Comparison of ENCODE assay signal across 22 cellular contexts in the genomic region with DNA sequence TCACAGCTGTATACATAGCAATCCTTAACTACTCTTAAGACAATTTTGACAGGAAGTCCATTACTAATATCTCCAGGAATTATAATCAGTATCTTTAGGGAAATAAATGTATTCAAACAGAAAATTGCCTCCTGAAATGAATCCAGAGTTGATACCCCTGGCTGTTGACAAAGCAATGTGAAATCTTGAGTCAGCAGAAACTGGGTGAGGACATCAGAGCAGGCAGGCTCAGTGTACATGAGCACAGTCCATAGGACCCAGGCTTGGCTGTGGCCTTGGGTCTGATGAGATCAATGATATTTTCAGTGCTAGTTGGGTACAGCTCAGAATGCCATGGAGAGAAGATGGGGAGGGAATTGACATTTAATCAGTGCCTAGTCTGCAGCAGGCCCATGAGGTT.
DNase-seq lines count a peak whose midpoint lies in the region; ATAC-seq, FAIRE-seq and TF ChIP-seq lines count a peak whose summit lies in the region.
"Had no signal": no experiment of that assay in that cellular context is flagged by ENCODE, and none has a peak within 500 bp of the region (broad histone marks: within the 10 kb centered on the region; RNA-seq: fewer than 3 reads in every experiment).

No MANE protein-coding gene starts in this region.

- no peak for TF ChIP-seq POLR2A in HepG2 (IDR thresholded peaks at IDR 0.05; ENCODE audit: insufficient read depth in 1 of 2, low read depth in 2 of 2, low read length in 2 of 2)

- intact Hi-C loops in HepG2 (cut with micrococcal nuclease; ENCODE audit: unreplicated experiment), result no loop called here
- intact Hi-C loops in Caco-2 (cut with micrococcal nuclease; ENCODE audit: unreplicated experiment), result no loop called here

- FAIRE-seq in HepG2 (lab: Jason Lieb, UNC), result no peak
- FAIRE-seq: D721Med, GM12878 had no signal

- no peaks in the 10 kb centered on the region for H3K27me3 ChIP-seq in HepG2 (ENCODE audit: control insufficient read depth in 1 of 2, insufficient read depth in 2 of 2, low read length in 2 of 2)
- H3K27me3 ChIP-seq in Caco-2 (replicated peaks; ENCODE audit: control insufficient read depth, insufficient read depth, low read length), result no peaks in the 10 kb centered on the region
- H3K27me3 ChIP-seq: BLaER1 had no signal

- no peaks in the 10 kb centered on the region for H3K9me3 Mint-ChIP-seq in central memory CD8-positive, alpha-beta T cell
- H3K9me3 Mint-ChIP-seq in endothelial cell (ENCODE audit: unreplicated experiment) (peaks cover 41% of the 10 kb centered on the region), nephron progenitor cell (peaks cover 11% of the 10 kb centered on the region), Caco-2 (ENCODE audit: unreplicated experiment) (no peaks in the 10 kb centered on the region)
- H3K9me3 Mint-ChIP-seq: CD8-positive, alpha-beta T cell had no signal

- H3K9me3 ChIP-seq in HepG2 (ENCODE audit: low read length), result no peaks in the 10 kb centered on the region
- H3K9me3 ChIP-seq in Caco-2, result no peaks in the 10 kb centered on the region

- no peak for ATAC-seq in central memory CD8-positive, alpha-beta T cell (replicated peaks; ENCODE audit: extremely low read depth, poor library complexity, severe bottlenecking)
- ATAC-seq in HepG2, result no peak
- ATAC-seq in HG02870 (IDR thresholded peaks at IDR 0.05; ENCODE audit: unreplicated experiment), result no peak
- ATAC-seq: CD8-positive, alpha-beta T cell; GM12878 had no signal

- no peaks in the 10 kb centered on the region for H3K4me1 ChIP-seq in HepG2 (ENCODE audit: insufficient read depth, low read length)
- no peaks in the 10 kb centered on the region for H3K4me1 ChIP-seq in Caco-2

- CTCF ChIA-PET in HepG2 (lab: Yijun Ruan, JAX; ENCODE audit: low intra/inter-chr PET ratio, low total read pairs), result no interaction called here
- CTCF ChIA-PET in Caco-2 (lab: Charles Lee), result no interaction called here

- H3K27ac Mint-ChIP-seq in central memory CD8-positive, alpha-beta T cell (ENCODE audit: low read depth), result peak overlapping the region; percentile 14
- H3K27ac Mint-ChIP-seq in endothelial cell (ENCODE audit: unreplicated experiment) (no peak overlapping the region), nephron progenitor cell (peak overlapping the region; percentile 62), Caco-2 (ENCODE audit: unreplicated experiment) (no peak overlapping the region)
- H3K27ac Mint-ChIP-seq: B cell; CD4-positive, CD25-positive, alpha-beta regulatory T cell; CD8-positive, alpha-beta T cell had no signal

- in situ Hi-C loops in HepG2 (cut with HindIII; ENCODE audit: extremely low pct_ligation_motif_present, low pct_unique_long_range_greater_than_20kb), result no loop called here

- H2AFZ ChIP-seq in HepG2 (ENCODE audit: low read length), result no peak overlapping the region

- TF ChIP-seq CTCF in endothelial cell (IDR thresholded peaks at IDR 0.05; ENCODE audit: unreplicated experiment) (no peak), HepG2 (CRISPR knock-in tag; IDR thresholded peaks at IDR 0.05) (no peak), nephron progenitor cell (IDR thresholded peaks at IDR 0.05) (no peak), Caco-2 (IDR thresholded peaks at IDR 0.05; ENCODE audit: insufficient read depth in 1 of 2, low read depth in 1 of 2, low read length in 1 of 2, severe bottlenecking in 1 of 2, unreplicated experiment in 1 of 2) (no peak)

- no peak overlapping the region for H3K4me2 ChIP-seq in HepG2 (ENCODE audit: low read depth, low read length)
- H3K4me2 ChIP-seq: BLaER1 had no signal

- no peak overlapping the region for H3K27ac ChIP-seq in HepG2 (ENCODE audit: extremely low read length, insufficient read depth, low read length)
- H3K27ac ChIP-seq: BLaER1, C4-2B had no signal

- no peaks in the 10 kb centered on the region for H4K20me1 ChIP-seq in HepG2 (ENCODE audit: insufficient read depth, low read length)
- H4K20me1 ChIP-seq: BLaER1 had no signal

- no peak overlapping the region for H3K9ac ChIP-seq in HepG2 (ENCODE audit: insufficient read depth, low read depth, low read length)
- H3K9ac ChIP-seq: BLaER1 had no signal

- no peak for TF ChIP-seq EP300 in HepG2 (IDR thresholded peaks at IDR 0.05; ENCODE audit: low read depth in 2 of 2, low read length in 2 of 2)
- no peak for TF ChIP-seq EP300 in HepG2 (CRISPR knock-in tag; IDR thresholded peaks at IDR 0.05; ENCODE audit: borderline replicate concordance)

- H3K27me3 Mint-ChIP-seq in central memory CD8-positive, alpha-beta T cell, result no peaks in the 10 kb centered on the region
- peaks cover 5% of the 10 kb centered on the region for H3K27me3 Mint-ChIP-seq in endothelial cell (ENCODE audit: unreplicated experiment)
- H3K27me3 Mint-ChIP-seq in nephron progenitor cell (ENCODE audit: low read depth, poor library complexity), result no peaks in the 10 kb centered on the region
- H3K27me3 Mint-ChIP-seq in Caco-2 (ENCODE audit: insufficient read depth, unreplicated experiment), result no peaks in the 10 kb centered on the region
- H3K27me3 Mint-ChIP-seq: CD4-positive, CD25-positive, alpha-beta regulatory T cell had no signal

- peaks cover 14% of the 10 kb centered on the region for H3K4me1 Mint-ChIP-seq in central memory CD8-positive, alpha-beta T cell
- no peaks in the 10 kb centered on the region for H3K4me1 Mint-ChIP-seq in endothelial cell (ENCODE audit: unreplicated experiment)
- peaks cover 19% of the 10 kb centered on the region for H3K4me1 Mint-ChIP-seq in nephron progenitor cell
- H3K4me1 Mint-ChIP-seq in Caco-2 (ENCODE audit: low read depth, unreplicated experiment), result no peaks in the 10 kb centered on the region
- H3K4me1 Mint-ChIP-seq: B cell; CD4-positive, CD25-positive, alpha-beta regulatory T cell had no signal

- no peak overlapping the region for H3K4me3 Mint-ChIP-seq in central memory CD8-positive, alpha-beta T cell
- peak overlapping the region; percentile 60 for H3K4me3 Mint-ChIP-seq in endothelial cell (ENCODE audit: unreplicated experiment)
- no peak overlapping the region for H3K4me3 Mint-ChIP-seq in nephron progenitor cell
- no peak overlapping the region for H3K4me3 Mint-ChIP-seq in Caco-2 (ENCODE audit: unreplicated experiment)
- H3K4me3 Mint-ChIP-seq: B cell; CD4-positive, CD25-positive, alpha-beta regulatory T cell; CD8-positive, alpha-beta T cell had no signal

- no peak overlapping the region for H3K4me3 ChIP-seq in HepG2 (replicated peaks in 1 of 3; ENCODE audit: insufficient read depth in 1 of 3, low read depth in 2 of 3, low read length in 3 of 3)
- H3K4me3 ChIP-seq in Caco-2 (ENCODE audit: low read depth, low read length), result no peak overlapping the region
- H3K4me3 ChIP-seq: BLaER1, GM12878 had no signal

- no peak for DNase-seq in central memory CD8-positive, alpha-beta T cell (ENCODE audit: low spot score in 2 of 2)
- no peak for DNase-seq in endothelial cell (ENCODE audit: low spot score)
- no peak for DNase-seq in HepG2 (ENCODE audit: low spot score)
- no peak for DNase-seq in nephron progenitor cell
- no peak for DNase-seq in Caco-2
- DNase-seq in NOMO-1 treated with DMSO at 0.1 percent for 48 hours (lab: John Stamatoyannopoulos, UW; ENCODE audit: unreplicated experiment), result no peak
- DNase-seq in NCI-H2171 (lab: John Stamatoyannopoulos, UW), result no peak
- DNase-seq: CD4-positive, CD25-positive, alpha-beta regulatory T cell; CD8-positive, alpha-beta T cell; DMS 273 treated with DMSO at 0.1 percent for 48 hours; DMS79; EL; GDM1; GOT3; H7; HCEC 1CT had no signal

- POLR2A ChIA-PET in HepG2 (lab: Yijun Ruan, JAX), result no interaction called here
- POLR2A ChIA-PET in Caco-2 (lab: Charles Lee), result no interaction called here

- BruUV-seq in HepG2 (replicated peaks; lab: Mats Ljungman, UMichigan) (no TSS peak), Caco-2 (replicated peaks; lab: Mats Ljungman, UMichigan) (no TSS peak)

- TF ChIP-seq RAD21 in HepG2 (CRISPR knock-in tag; IDR thresholded peaks at IDR 0.05), result no peak

- H3K79me2 ChIP-seq in HepG2 (ENCODE audit: insufficient read depth, low read length), result no peaks in the 10 kb centered on the region

- no peaks in the 10 kb centered on the region for H3K36me3 ChIP-seq in HepG2 (replicated peaks in 1 of 2; ENCODE audit: control insufficient read depth in 1 of 2, insufficient read depth in 2 of 2, low read length in 2 of 2)
- no peaks in the 10 kb centered on the region for H3K36me3 ChIP-seq in Caco-2 (ENCODE audit: control insufficient read depth, insufficient read depth, low read length)
- H3K36me3 ChIP-seq: BLaER1 had no signal

- no peaks in the 10 kb centered on the region for H3K36me3 Mint-ChIP-seq in central memory CD8-positive, alpha-beta T cell (ENCODE audit: insufficient read depth)
- H3K36me3 Mint-ChIP-seq in endothelial cell (ENCODE audit: low read depth, unreplicated experiment), result peaks cover 4% of the 10 kb centered on the region
- H3K36me3 Mint-ChIP-seq in nephron progenitor cell (ENCODE audit: low read depth), result peaks cover 72% of the 10 kb centered on the region
- H3K36me3 Mint-ChIP-seq in Caco-2 (ENCODE audit: insufficient read depth, unreplicated experiment), result no peaks in the 10 kb centered on the region
- H3K36me3 Mint-ChIP-seq: CD4-positive, CD25-positive, alpha-beta regulatory T cell; CD8-positive, alpha-beta T cell had no signal

TF ChIP-seq in HepG2, 621 proteins besides CTCF, POLR2A, EP300 and RAD21 (continues in another document):
- TF ChIP-seq NFYC (CRISPR knock-in tag; IDR thresholded peaks at IDR 0.05) (no peak), ZNF121 (CRISPR knock-in tag; IDR thresholded peaks at IDR 0.05) (no peak), SMYD3 (CRISPR knock-in tag; IDR thresholded peaks at IDR 0.05) (no peak), HNF4G (IDR thresholded peaks at IDR 0.05; ENCODE audit: borderline replicate concordance, low read depth, low read length) (no peak), HNF4G (CRISPR knock-in tag; IDR thresholded peaks at IDR 0.05; ENCODE audit: borderline replicate concordance, low read depth) (no peak), MNT (IDR thresholded peaks at IDR 0.05) (no peak), ZNF460 (CRISPR knock-in tag; IDR thresholded peaks at IDR 0.05; ENCODE audit: borderline replicate concordance) (no peak), MAFF (IDR thresholded peaks at IDR 0.05; ENCODE audit: low read depth, low read length) (peak; percentile 67), RARA (CRISPR knock-in tag; IDR thresholded peaks at IDR 0.05) (no peak), TCF7 (IDR thresholded peaks at IDR 0.05; ENCODE audit: low read depth) (no peak)

Comparison
In these comparisons a context has a peak if more than half of its experiments do, and no peak if none do; other contexts are left out.
1. H3K27ac Mint-ChIP-seq: peak in central memory CD8-positive, alpha-beta T cell (single experiment) and nephron progenitor cell (single experiment); none in endothelial cell (single experiment) and Caco-2 (single experiment).